ENCODE assay signal across 9 cellular contexts in genomic region chr5:72109625-72110024, GRCh38. TPM values are rescaled to one million over a fixed set of nuclear protein-coding genes. Genes with fewer than 3 reads are reported as not detected.
DNase-seq lines count a peak whose midpoint lies in the region; ATAC-seq and TF ChIP-seq lines count a peak whose summit lies in the region.
"Had no signal": no experiment of that assay in that cellular context is flagged by ENCODE, and none has a peak within 500 bp of the region (broad histone marks: within the 10 kb centered on the region; RNA-seq: fewer than 3 reads in every experiment).

No MANE protein-coding gene starts in this region.

- H3K4me1 Mint-ChIP-seq in endothelial cell (ENCODE audit: unreplicated experiment): peaks cover 48% of the 10 kb centered on the region
- peaks cover 62% of the 10 kb centered on the region for H3K4me1 Mint-ChIP-seq in neural crest cell
- no peaks in the 10 kb centered on the region for H3K4me1 Mint-ChIP-seq in activated T-cell treated with anti-CD3 and anti-CD28 coated beads, Interleukin-2, amount 50 U/mL, for 72 hours (ENCODE audit: low read depth)

- DNase-seq in COR-L47 (lab: John Stamatoyannopoulos, UW) (peak; percentile 75), NCI-H2227 (lab: John Stamatoyannopoulos, UW; ENCODE audit: unreplicated experiment) (peak; percentile 61), endothelial cell (ENCODE audit: low spot score) (no peak), neural crest cell (ENCODE audit: low read depth, low spot score) (no peak), omental fat pad (ENCODE audit: low spot score) (no peak), cerebellum (ENCODE audit: low spot score) (no peak), RPMI8226 (no peak)
- no peak for DNase-seq in activated T-cell treated with anti-CD3 and anti-CD28 coated beads, Interleukin-2, amount 50 U/mL, for 72 hours
- DNase-seq: activated CD8-positive, alpha-beta memory T cell treated with anti-CD3 and anti-CD28 coated beads, Interleukin-2, amount 10 ng/mL, durations not matched to agents 7 days and 5 days had no signal

- no peak for ATAC-seq in omental fat pad (ENCODE audit: low FRiP score)
- ATAC-seq in activated T-cell treated with anti-CD3 and anti-CD28 coated beads, Interleukin-2, amount 50 U/mL, for 72 hours (replicated peaks in 1 of 2): no peak
- ATAC-seq: activated CD8-positive, alpha-beta memory T cell treated with anti-CD3 and anti-CD28 coated beads, Interleukin-2, amount 10 ng/mL, durations not matched to agents 7 days and 5 days had no signal

- H3K27ac Mint-ChIP-seq in endothelial cell (ENCODE audit: unreplicated experiment) (no peak overlapping the region), neural crest cell (ENCODE audit: unreplicated experiment) (peak overlapping the region; percentile 95)
- no peak overlapping the region for H3K27ac Mint-ChIP-seq in activated T-cell treated with anti-CD3 and anti-CD28 coated beads, Interleukin-2, amount 50 U/mL, for 72 hours
- H3K27ac Mint-ChIP-seq: activated CD8-positive, alpha-beta memory T cell treated with anti-CD3 and anti-CD28 coated beads, Interleukin-2, amount 10 ng/mL, durations not matched to agents 7 days and 5 days had no signal

- no peaks in the 10 kb centered on the region for H3K9me3 Mint-ChIP-seq in endothelial cell (ENCODE audit: unreplicated experiment)
- peaks cover 2% of the 10 kb centered on the region for H3K9me3 Mint-ChIP-seq in neural crest cell
- H3K9me3 Mint-ChIP-seq in activated T-cell treated with anti-CD3 and anti-CD28 coated beads, Interleukin-2, amount 50 U/mL, for 72 hours: no peaks in the 10 kb centered on the region

- H3K27me3 Mint-ChIP-seq in endothelial cell (ENCODE audit: unreplicated experiment) (peaks cover 10% of the 10 kb centered on the region), neural crest cell (ENCODE audit: low read depth) (peaks cover 7% of the 10 kb centered on the region)
- peaks cover 73% of the 10 kb centered on the region for H3K27me3 Mint-ChIP-seq in activated T-cell treated with anti-CD3 and anti-CD28 coated beads, Interleukin-2, amount 50 U/mL, for 72 hours (ENCODE audit: low read depth)

- H3K36me3 Mint-ChIP-seq in endothelial cell (ENCODE audit: low read depth, unreplicated experiment): peaks cover 8% of the 10 kb centered on the region
- H3K36me3 Mint-ChIP-seq in neural crest cell (ENCODE audit: low read depth): peaks cover 18% of the 10 kb centered on the region
- H3K36me3 Mint-ChIP-seq in activated T-cell treated with anti-CD3 and anti-CD28 coated beads, Interleukin-2, amount 50 U/mL, for 72 hours (ENCODE audit: insufficient read depth in 2 of 2): no peaks in the 10 kb centered on the region
- H3K36me3 Mint-ChIP-seq: activated CD8-positive, alpha-beta memory T cell treated with anti-CD3 and anti-CD28 coated beads, Interleukin-2, amount 10 ng/mL, durations not matched to agents 7 days and 5 days had no signal

- TF ChIP-seq CTCF in endothelial cell (IDR thresholded peaks at IDR 0.05; ENCODE audit: unreplicated experiment): no peak
- TF ChIP-seq CTCF in neural crest cell (conservative IDR thresholded peaks at IDR 0.05): no peak
- TF ChIP-seq CTCF in omental fat pad (IDR thresholded peaks at IDR 0.05): no peak

- H3K4me3 Mint-ChIP-seq in endothelial cell (ENCODE audit: unreplicated experiment) (peak overlapping the region; percentile 98), neural crest cell (peak overlapping the region; percentile 99)
- H3K4me3 Mint-ChIP-seq in activated T-cell treated with anti-CD3 and anti-CD28 coated beads, Interleukin-2, amount 50 U/mL, for 72 hours: no peak overlapping the region
- H3K4me3 Mint-ChIP-seq: activated CD8-positive, alpha-beta memory T cell treated with anti-CD3 and anti-CD28 coated beads, Interleukin-2, amount 10 ng/mL, durations not matched to agents 7 days and 5 days had no signal

RNA-seq across cellular contexts. Expression of gene MAP1B, which starts 2.4 kb away (rescaled TPM):
- total RNA-seq in endothelial cell (ENCODE audit: unreplicated experiment) (251 TPM), neural crest cell (256 and 266 TPM in 2 replicates), omental fat pad (100 to 1,000 TPM; 479 to 654 (median 593) TPM), cerebellum (564 TPM)
- total RNA-seq in activated T-cell treated with anti-CD3 and anti-CD28 coated beads, Interleukin-2, amount 50 U/mL, for 72 hours: 1 to 10 TPM; 5.5 TPM

Comparison
In these comparisons a context has a peak if more than half of its experiments do, and no peak if none do; other contexts are left out.
1. DNase-seq: peak in COR-L47 (single experiment) and NCI-H2227 (single experiment); none in endothelial cell (single experiment), neural crest cell (single experiment), omental fat pad (single experiment), activated T-cell treated with anti-CD3 and anti-CD28 coated beads, Interleukin-2, amount 50 U/mL, for 72 hours (0 of 2), cerebellum (single experiment) and RPMI8226 (single experiment).
2. H3K4me3 Mint-ChIP-seq: peak in endothelial cell (single experiment) and neural crest cell (single experiment); none in activated T-cell treated with anti-CD3 and anti-CD28 coated beads, Interleukin-2, amount 50 U/mL, for 72 hours (0 of 2).
3. RNA of gene MAP1B, which starts 2.4 kb away (total RNA-seq): 479 to 654 TPM in omental fat pad, 564 TPM in cerebellum (single experiment), 256 to 266 TPM in neural crest cell and 251 TPM in endothelial cell (single experiment); 5.5 TPM in activated T-cell treated with anti-CD3 and anti-CD28 coated beads, Interleukin-2, amount 50 U/mL, for 72 hours; every median in the first group is over 10 times any median in the second.